13 cellular contexts compared by ENCODE assay signal in genomic region chr6:37110455-37111155, GRCh38. TPM values are rescaled to one million over a fixed set of nuclear protein-coding genes. Genes with fewer than 3 reads are reported as not detected.
A peak's percentile ranks its signal among the peaks of the same experiment; 100 is the strongest.
DNase-seq lines count a peak whose midpoint lies in the region; ATAC-seq and TF ChIP-seq lines count a peak whose summit lies in the region.
"Had no signal": no experiment of that assay in that cellular context is flagged by ENCODE, and none has a peak within 500 bp of the region (broad histone marks: within the 10 kb centered on the region; RNA-seq: fewer than 3 reads in every experiment).

No MANE protein-coding gene starts in this region.

- no peaks in the 10 kb centered on the region for H3K9me3 Mint-ChIP-seq in activated T-helper 2 cell treated with anti-CD3 and anti-CD28 coated beads, Interferon-gamma antibody, Interleukin-2, Interleukin-4, amounts not matched to agents 10 μg/mL and 5 μg/mL and 100 μg/mL, durations not matched to agents 14 hours and 24 hours and 36 hours

- peaks cover 15% of the 10 kb centered on the region for H3K4me1 Mint-ChIP-seq in activated T-helper 2 cell treated with anti-CD3 and anti-CD28 coated beads, Interferon-gamma antibody, Interleukin-2, Interleukin-4, amounts not matched to agents 10 μg/mL and 5 μg/mL and 100 μg/mL, durations not matched to agents 14 hours and 24 hours and 36 hours (ENCODE audit: low read depth)

- no peaks in the 10 kb centered on the region for H3K27me3 Mint-ChIP-seq in activated T-helper 2 cell treated with anti-CD3 and anti-CD28 coated beads, Interferon-gamma antibody, Interleukin-2, Interleukin-4, amounts not matched to agents 10 μg/mL and 5 μg/mL and 100 μg/mL, durations not matched to agents 14 hours and 24 hours and 36 hours (ENCODE audit: low read depth)

- no peak overlapping the region for H3K4me3 ChIP-seq in osteoblast (ENCODE audit: insufficient read depth, low read length)

- no peaks in the 10 kb centered on the region for H3K36me3 ChIP-seq in osteoblast (ENCODE audit: insufficient read depth, low read length)

- H3K27ac ChIP-seq in osteoblast (ENCODE audit: low read depth, low read length) (no peak overlapping the region), caudate nucleus (ENCODE audit: low read depth, low read length) (no peak overlapping the region), foreskin keratinocyte (no peak overlapping the region)
- H3K27ac ChIP-seq: RWPE1 had no signal

- no peak overlapping the region for H2AFZ ChIP-seq in osteoblast (ENCODE audit: low read length)

- intact Hi-C loops in activated T-helper 2 cell treated with anti-CD3 and anti-CD28 coated beads, Interferon-gamma antibody, Interleukin-2, Interleukin-4, amounts not matched to agents 10 μg/mL and 5 μg/mL and 100 μg/mL, durations not matched to agents 14 hours and 24 hours and 36 hours (cut with micrococcal nuclease), result loop anchor here (1.0 to 2.0 kb wide), 2 partner anchors 27 to 62 kb away; no protein-coding TSS in a partner anchor

- no peaks in the 10 kb centered on the region for H3K79me2 ChIP-seq in osteoblast (ENCODE audit: insufficient read depth, low read length)

- H3K4me1 ChIP-seq in osteoblast (ENCODE audit: insufficient read depth, low read length), result no peaks in the 10 kb centered on the region
- H3K4me1 ChIP-seq in foreskin keratinocyte, result no peaks in the 10 kb centered on the region

- no peaks in the 10 kb centered on the region for H3K9me3 ChIP-seq in osteoblast (ENCODE audit: low read depth, low read length)

- H3K4me2 ChIP-seq in osteoblast (ENCODE audit: insufficient read depth, low read length), result no peak overlapping the region

- peak overlapping the region; percentile 40 for H3K27ac Mint-ChIP-seq in activated T-helper 2 cell treated with anti-CD3 and anti-CD28 coated beads, Interferon-gamma antibody, Interleukin-2, Interleukin-4, amounts not matched to agents 10 μg/mL and 5 μg/mL and 100 μg/mL, durations not matched to agents 14 hours and 24 hours and 36 hours

- DNase-seq in NCI-H2227 treated with DMSO at 0.1 percent for 48 hours (lab: John Stamatoyannopoulos, UW) (peak; percentile 41), NCI-H2227 (lab: John Stamatoyannopoulos, UW; ENCODE audit: unreplicated experiment) (no peak), osteoblast (ENCODE audit: insufficient read length, low spot score, missing footprints) (no peak), caudate nucleus (lab: John Stamatoyannopoulos, UW) (no peak), foreskin keratinocyte (no peak)
- no peak for DNase-seq in activated T-helper 2 cell treated with anti-CD3 and anti-CD28 coated beads, Interferon-gamma antibody, Interleukin-2, Interleukin-4, amounts not matched to agents 10 μg/mL and 5 μg/mL and 100 μg/mL, durations not matched to agents 14 hours and 24 hours and 36 hours (ENCODE audit: low spot score)
- peak; percentile 60 for DNase-seq in stimulated activated CD4-positive, alpha-beta T cell treated with anti-CD3 and anti-CD28 coated beads, Interleukin-1b, Interleukin-23, amount 100 ng/mL, for 48 hours
- DNase-seq: 8988T, EL, NCI-H146, nucleus accumbens had no signal

- peaks cover 6% of the 10 kb centered on the region for H3K27me3 ChIP-seq in osteoblast (ENCODE audit: insufficient read depth, low read length)
- peaks cover 2% of the 10 kb centered on the region for H3K27me3 ChIP-seq in foreskin keratinocyte

- no peak for TF ChIP-seq CTCF in osteoblast (IDR thresholded peaks at IDR 0.05; ENCODE audit: extremely low read depth, low read depth, low read length)
- TF ChIP-seq CTCF in foreskin keratinocyte (conservative IDR thresholded peaks at IDR 0.05), result no peak

- H3K36me3 Mint-ChIP-seq in activated T-helper 2 cell treated with anti-CD3 and anti-CD28 coated beads, Interferon-gamma antibody, Interleukin-2, Interleukin-4, amounts not matched to agents 10 μg/mL and 5 μg/mL and 100 μg/mL, durations not matched to agents 14 hours and 24 hours and 36 hours (ENCODE audit: low read depth), result no peaks in the 10 kb centered on the region

- no peak overlapping the region for H3K4me3 Mint-ChIP-seq in activated T-helper 2 cell treated with anti-CD3 and anti-CD28 coated beads, Interferon-gamma antibody, Interleukin-2, Interleukin-4, amounts not matched to agents 10 μg/mL and 5 μg/mL and 100 μg/mL, durations not matched to agents 14 hours and 24 hours and 36 hours (ENCODE audit: low read depth)

- H4K20me1 ChIP-seq in osteoblast (ENCODE audit: insufficient read depth, low read length), result no peaks in the 10 kb centered on the region

- ATAC-seq in HG02870 (IDR thresholded peaks at IDR 0.05; ENCODE audit: unreplicated experiment), result peak; percentile 87
- no peak for ATAC-seq in foreskin keratinocyte

RNA-seq across cellular contexts. Expression of gene PIM1, which starts 59.3 kb away (rescaled TPM):
- total RNA-seq in activated T-helper 2 cell treated with anti-CD3 and anti-CD28 coated beads, Interferon-gamma antibody, Interleukin-2, Interleukin-4, amounts not matched to agents 10 μg/mL and 5 μg/mL and 100 μg/mL, durations not matched to agents 14 hours and 24 hours and 36 hours, result 151 and 161 TPM in 2 replicates
- 14.8 and 16.2 TPM in 2 replicates for total RNA-seq in osteoblast
- 11.5 and 17.1 TPM in 2 replicates for total RNA-seq in foreskin keratinocyte
- 9.1 and 11.0 TPM in 2 replicates for polyA plus RNA-seq in foreskin keratinocyte

Comparison
In these comparisons a context has a peak if more than half of its experiments do, and no peak if none do; other contexts are left out.
1. DNase-seq: peak in NCI-H2227 treated with DMSO at 0.1 percent for 48 hours (single experiment) and stimulated activated CD4-positive, alpha-beta T cell treated with anti-CD3 and anti-CD28 coated beads, Interleukin-1b, Interleukin-23, amount 100 ng/mL, for 48 hours (single experiment); none in NCI-H2227 (single experiment), activated T-helper 2 cell treated with anti-CD3 and anti-CD28 coated beads, Interferon-gamma antibody, Interleukin-2, Interleukin-4, amounts not matched to agents 10 μg/mL and 5 μg/mL and 100 μg/mL, durations not matched to agents 14 hours and 24 hours and 36 hours (single experiment), osteoblast (single experiment), caudate nucleus (0 of 61) and foreskin keratinocyte (0 of 2).